Comparison of ENCODE assay signal across 10 cellular contexts in the genomic region with DNA sequence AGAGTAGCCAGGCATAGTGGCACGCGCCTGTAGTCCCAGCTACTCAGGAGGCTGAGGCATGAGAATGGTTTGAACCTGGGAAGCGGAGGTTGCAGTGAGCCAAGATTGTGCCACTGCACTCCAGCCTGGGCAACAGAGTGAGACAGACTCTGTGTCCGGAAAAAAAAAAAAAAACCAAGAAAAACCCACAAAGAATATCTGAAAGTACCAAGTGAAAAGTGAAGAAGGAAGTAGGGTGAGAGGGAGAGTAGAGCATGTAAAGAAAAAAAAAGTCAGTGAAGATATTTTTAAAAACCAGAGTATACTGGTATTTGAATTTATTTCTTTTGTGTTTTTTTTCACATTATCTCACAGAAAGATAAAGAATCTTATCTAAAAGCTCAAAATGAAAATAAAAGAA. TPM values are rescaled to one million over a fixed set of nuclear protein-coding genes. Genes with fewer than 3 reads are reported as not detected.
DNase-seq lines count a peak whose midpoint lies in the region; ATAC-seq and TF ChIP-seq lines count a peak whose summit lies in the region.
"Had no signal": no experiment of that assay in that cellular context is flagged by ENCODE, and none has a peak within 500 bp of the region (broad histone marks: within the 10 kb centered on the region; RNA-seq: fewer than 3 reads in every experiment).

No MANE protein-coding gene starts in this region.

- intact Hi-C loops in activated T-helper 1 cell treated with anti-CD3 and anti-CD28 coated beads, Interleukin-12 subunit alpha, Interleukin-12 subunit beta, Interleukin-2, Interleukin-4 antibody, amounts not matched to agents 30 ng/mL and 10 ng/mL and 1 ng/mL, durations not matched to agents 14 hours and 24 hours and 36 hours (cut with micrococcal nuclease), result no loop called here
- intact Hi-C loops in sigmoid colon (cut with DNase I), result no loop called here

- no peak for TF ChIP-seq CTCF in HFFc6 (IDR thresholded peaks at IDR 0.05)
- no peak for TF ChIP-seq CTCF in sigmoid colon (IDR thresholded peaks at IDR 0.05)

- 72 to 93% methylated on average over 4 of the region's 4 CpGs for WGBS in sigmoid colon, 2 donors

- H3K27me3 ChIP-seq in sigmoid colon, result no peaks in the 10 kb centered on the region

- no peaks in the 10 kb centered on the region for H3K27me3 Mint-ChIP-seq in HFFc6 (ENCODE audit: insufficient read depth)
- H3K27me3 Mint-ChIP-seq in activated T-helper 1 cell treated with anti-CD3 and anti-CD28 coated beads, Interleukin-12 subunit alpha, Interleukin-12 subunit beta, Interleukin-2, Interleukin-4 antibody, amounts not matched to agents 30 ng/mL and 10 ng/mL and 1 ng/mL, durations not matched to agents 14 hours and 24 hours and 36 hours (ENCODE audit: insufficient read depth), result no peaks in the 10 kb centered on the region
- H3K27me3 Mint-ChIP-seq: activated CD4-positive, alpha-beta memory T cell treated with anti-CD3 and anti-CD28 coated beads for 36 hours had no signal

- TF ChIP-seq POLR2A in sigmoid colon (IDR thresholded peaks at IDR 0.05), result no peak

- DNase-seq in HFFc6, result no peak
- no peak for DNase-seq in activated T-helper 1 cell treated with anti-CD3 and anti-CD28 coated beads, Interleukin-12 subunit alpha, Interleukin-12 subunit beta, Interleukin-2, Interleukin-4 antibody, amounts not matched to agents 30 ng/mL and 10 ng/mL and 1 ng/mL, durations not matched to agents 14 hours and 24 hours and 36 hours (ENCODE audit: low spot score)
- DNase-seq in sigmoid colon, result no peak
- no peak for DNase-seq in RKO (ENCODE audit: low spot score)
- no peak for DNase-seq in stimulated activated CD4-positive, alpha-beta T cell treated with anti-CD3 and anti-CD28 coated beads, Interleukin-4, amount 100 ng/mL, for 24 hours
- DNase-seq in midbrain (lab: John Stamatoyannopoulos, UW), result no peak
- DNase-seq in HuH-7.5 (ENCODE audit: low spot score), result no peak
- DNase-seq: activated CD4-positive, alpha-beta memory T cell treated with anti-CD3 and anti-CD28 coated beads for 36 hours; NCI-H187 treated with DMSO at 0.1 percent for 48 hours had no signal

- 0 out of 2 replicates have a peak overlapping the region, but pooled peaks have one; percentile 55 for H3K27ac Mint-ChIP-seq in HFFc6
- H3K27ac Mint-ChIP-seq in activated T-helper 1 cell treated with anti-CD3 and anti-CD28 coated beads, Interleukin-12 subunit alpha, Interleukin-12 subunit beta, Interleukin-2, Interleukin-4 antibody, amounts not matched to agents 30 ng/mL and 10 ng/mL and 1 ng/mL, durations not matched to agents 14 hours and 24 hours and 36 hours, result peak overlapping the region; percentile 1
- H3K27ac Mint-ChIP-seq: activated CD4-positive, alpha-beta memory T cell treated with anti-CD3 and anti-CD28 coated beads for 36 hours had no signal

- H3K9me3 Mint-ChIP-seq in HFFc6, result no peaks in the 10 kb centered on the region
- H3K9me3 Mint-ChIP-seq in activated T-helper 1 cell treated with anti-CD3 and anti-CD28 coated beads, Interleukin-12 subunit alpha, Interleukin-12 subunit beta, Interleukin-2, Interleukin-4 antibody, amounts not matched to agents 30 ng/mL and 10 ng/mL and 1 ng/mL, durations not matched to agents 14 hours and 24 hours and 36 hours, result no peaks in the 10 kb centered on the region
- H3K9me3 Mint-ChIP-seq: activated CD4-positive, alpha-beta memory T cell treated with anti-CD3 and anti-CD28 coated beads for 36 hours had no signal

- H3K9me3 ChIP-seq in sigmoid colon, result no peaks in the 10 kb centered on the region

- H3K4me1 ChIP-seq in sigmoid colon, result peaks cover 0 to 31% (median 22%) of the 10 kb centered on the region in 4 donors

- no peak overlapping the region for H3K4me3 Mint-ChIP-seq in HFFc6
- no peak overlapping the region for H3K4me3 Mint-ChIP-seq in activated T-helper 1 cell treated with anti-CD3 and anti-CD28 coated beads, Interleukin-12 subunit alpha, Interleukin-12 subunit beta, Interleukin-2, Interleukin-4 antibody, amounts not matched to agents 30 ng/mL and 10 ng/mL and 1 ng/mL, durations not matched to agents 14 hours and 24 hours and 36 hours
- H3K4me3 Mint-ChIP-seq: activated CD4-positive, alpha-beta memory T cell treated with anti-CD3 and anti-CD28 coated beads for 36 hours had no signal

- H3K36me3 ChIP-seq in sigmoid colon, result peaks cover 0 to 6% (median 1%) of the 10 kb centered on the region in 4 donors

- peaks cover 22% of the 10 kb centered on the region; the same call in 1 of the 2 replicates for H3K36me3 Mint-ChIP-seq in HFFc6 (ENCODE audit: low read depth)
- peaks cover 13% of the 10 kb centered on the region for H3K36me3 Mint-ChIP-seq in activated T-helper 1 cell treated with anti-CD3 and anti-CD28 coated beads, Interleukin-12 subunit alpha, Interleukin-12 subunit beta, Interleukin-2, Interleukin-4 antibody, amounts not matched to agents 30 ng/mL and 10 ng/mL and 1 ng/mL, durations not matched to agents 14 hours and 24 hours and 36 hours (ENCODE audit: low read depth)

- peak overlapping the region in 3 of 4 donors; percentile 55 to 72 (median 59) for H3K27ac ChIP-seq in sigmoid colon

- TF ChIP-seq EP300 in sigmoid colon (IDR thresholded peaks at IDR 0.05), result no peak

- no peak overlapping the region for H3K4me3 ChIP-seq in sigmoid colon

- peaks cover 16% of the 10 kb centered on the region for H3K4me1 Mint-ChIP-seq in HFFc6 (ENCODE audit: low read depth)
- peaks cover 22% of the 10 kb centered on the region for H3K4me1 Mint-ChIP-seq in activated T-helper 1 cell treated with anti-CD3 and anti-CD28 coated beads, Interleukin-12 subunit alpha, Interleukin-12 subunit beta, Interleukin-2, Interleukin-4 antibody, amounts not matched to agents 30 ng/mL and 10 ng/mL and 1 ng/mL, durations not matched to agents 14 hours and 24 hours and 36 hours (ENCODE audit: low read depth)

- ATAC-seq in GM18868 (IDR thresholded peaks at IDR 0.05; ENCODE audit: unreplicated experiment), result peak; percentile 79

RNA-seq across cellular contexts. Expression of gene ISM2, which starts 43.3 kb away (rescaled TPM):
- under 1 TPM in 1 of 6 experiments, not detected in 5; 0.10 TPM for total RNA-seq in HFFc6 (2021; fragmentation: NEBNext Ultra II Directional; extraction: Animal tissue kit (Norgen Biotek cat#: 25700))
- total RNA-seq in activated T-helper 1 cell treated with anti-CD3 and anti-CD28 coated beads, Interleukin-12 subunit alpha, Interleukin-12 subunit beta, Interleukin-2, Interleukin-4 antibody, amounts not matched to agents 30 ng/mL and 10 ng/mL and 1 ng/mL, durations not matched to agents 14 hours and 24 hours and 36 hours, result 0.08 TPM in 1 of 2 replicates, not detected in the other
- 1 to 10 TPM in 1 of 4 donors, under 1 TPM in 2, not detected in 1; 0.33 to 1.1 (median 0.36) TPM for total RNA-seq in sigmoid colon
- polyA plus RNA-seq in sigmoid colon, result under 1 TPM in 1 of 3 donors, not detected in 2; 0.45 TPM
- total RNA-seq: activated CD4-positive, alpha-beta memory T cell treated with anti-CD3 and anti-CD28 coated beads for 36 hours had no signal
